Comparison of ENCODE assay signal across 12 cellular contexts in genomic region chr9:33649463-33649862, GRCh38.
DNase-seq lines count a peak whose midpoint lies in the region; ATAC-seq lines count a peak whose summit lies in the region.
"Had no signal": no experiment of that assay in that cellular context is flagged by ENCODE, and none has a peak within 500 bp of the region (broad histone marks: within the 10 kb centered on the region; RNA-seq: fewer than 3 reads in every experiment).

No MANE protein-coding gene starts in this region.

- peak; percentile 99 for ATAC-seq in stimulated activated naive CD8-positive, alpha-beta T cell treated with anti-CD3 and anti-CD28 coated beads, Interleukin-15, amount 100 ng/mL, for 72 hours
- no peak for ATAC-seq in stimulated activated naive CD8-positive, alpha-beta T cell treated with anti-CD3 and anti-CD28 coated beads, Interleukin-15, Interleukin-2, amounts not matched to agents 100 U/mL and 50 U/mL, for 24 hours
- ATAC-seq in central memory CD8-positive, alpha-beta T cell (replicated peaks; ENCODE audit: extremely low read depth, poor library complexity, severe bottlenecking) = no peak

- H3K4me1 Mint-ChIP-seq in stimulated activated naive CD8-positive, alpha-beta T cell treated with anti-CD3 and anti-CD28 coated beads, Interleukin-15, amount 100 ng/mL, for 72 hours = peaks cover 18% of the 10 kb centered on the region
- no peaks in the 10 kb centered on the region for H3K4me1 Mint-ChIP-seq in central memory CD8-positive, alpha-beta T cell
- H3K4me1 Mint-ChIP-seq: IgD-negative memory B cell had no signal

- H3K27ac Mint-ChIP-seq in stimulated activated naive CD8-positive, alpha-beta T cell treated with anti-CD3 and anti-CD28 coated beads, Interleukin-15, amount 100 ng/mL, for 72 hours = no peak overlapping the region
- peak overlapping the region; percentile 14 for H3K27ac Mint-ChIP-seq in central memory CD8-positive, alpha-beta T cell (ENCODE audit: low read depth)
- H3K27ac Mint-ChIP-seq: CD4-positive, alpha-beta memory T cell; IgD-negative memory B cell had no signal

- no peaks in the 10 kb centered on the region for H3K36me3 Mint-ChIP-seq in central memory CD8-positive, alpha-beta T cell (ENCODE audit: insufficient read depth)
- H3K36me3 Mint-ChIP-seq: CD4-positive, alpha-beta memory T cell; IgD-negative memory B cell had no signal

- no peaks in the 10 kb centered on the region for H3K9me3 Mint-ChIP-seq in stimulated activated naive CD8-positive, alpha-beta T cell treated with anti-CD3 and anti-CD28 coated beads, Interleukin-15, amount 100 ng/mL, for 72 hours
- H3K9me3 Mint-ChIP-seq in central memory CD8-positive, alpha-beta T cell = no peaks in the 10 kb centered on the region
- H3K9me3 Mint-ChIP-seq: CD4-positive, alpha-beta memory T cell; IgD-negative memory B cell had no signal

- H3K27me3 Mint-ChIP-seq in stimulated activated naive CD8-positive, alpha-beta T cell treated with anti-CD3 and anti-CD28 coated beads, Interleukin-15, amount 100 ng/mL, for 72 hours = peaks cover 58% of the 10 kb centered on the region
- H3K27me3 Mint-ChIP-seq in central memory CD8-positive, alpha-beta T cell = peaks cover 81% of the 10 kb centered on the region

- DNase-seq in stimulated activated naive CD8-positive, alpha-beta T cell treated with anti-CD3 and anti-CD28 coated beads, Interleukin-15, amount 100 ng/mL, for 72 hours = peak; percentile 19 to 31
- DNase-seq in stimulated activated naive CD8-positive, alpha-beta T cell treated with anti-CD3 and anti-CD28 coated beads, Interleukin-15, Interleukin-2, amounts not matched to agents 100 U/mL and 50 U/mL, for 24 hours = no peak
- DNase-seq in SW480 (ENCODE audit: low spot score) (peak; percentile 13), amniotic stem cell (lab: John Stamatoyannopoulos, UW) (no peak), T-helper 9 cell (no peak), C1 segment of cervical spinal cord (lab: John Stamatoyannopoulos, UW) (no peak)
- DNase-seq in central memory CD8-positive, alpha-beta T cell (ENCODE audit: low spot score in 2 of 2) = no peak
- DNase-seq: ACHN, DMS79 treated with DMSO at 0.1 percent for 48 hours, GDM1 had no signal

- no peak overlapping the region for H3K4me3 Mint-ChIP-seq in stimulated activated naive CD8-positive, alpha-beta T cell treated with anti-CD3 and anti-CD28 coated beads, Interleukin-15, amount 100 ng/mL, for 72 hours
- H3K4me3 Mint-ChIP-seq in central memory CD8-positive, alpha-beta T cell = no peak overlapping the region
- H3K4me3 Mint-ChIP-seq: CD4-positive, alpha-beta memory T cell; IgD-negative memory B cell had no signal

Comparison
In these comparisons a context has a peak if more than half of its experiments do, and no peak if none do; other contexts are left out.
1. DNase-seq: peak in stimulated activated naive CD8-positive, alpha-beta T cell treated with anti-CD3 and anti-CD28 coated beads, Interleukin-15, amount 100 ng/mL, for 72 hours (2 of 2) and SW480 (single experiment); none in stimulated activated naive CD8-positive, alpha-beta T cell treated with anti-CD3 and anti-CD28 coated beads, Interleukin-15, Interleukin-2, amounts not matched to agents 100 U/mL and 50 U/mL, for 24 hours (single experiment), central memory CD8-positive, alpha-beta T cell (0 of 2), amniotic stem cell (single experiment), T-helper 9 cell (single experiment) and C1 segment of cervical spinal cord (0 of 14).